24 cellular contexts compared by ENCODE assay signal in genomic region chr6:163716690-163717089, GRCh38.
DNase-seq lines count a peak whose midpoint lies in the region; ATAC-seq and FAIRE-seq lines count a peak whose summit lies in the region.
"Had no signal": no experiment of that assay in that cellular context is flagged by ENCODE, and none has a peak within 500 bp of the region (broad histone marks: within the 10 kb centered on the region; RNA-seq: fewer than 3 reads in every experiment).

No MANE protein-coding gene starts in this region.

- H3K9me3 ChIP-seq in BLaER1 (no peaks in the 10 kb centered on the region), small intestine (ENCODE audit: control insufficient read depth, low read depth) (no peaks in the 10 kb centered on the region)
- H3K9me3 ChIP-seq: BE2C, breast epithelium, sigmoid colon had no signal

- H4K20me1 ChIP-seq in BLaER1: no peaks in the 10 kb centered on the region

- H3K27ac ChIP-seq in BLaER1 (peak overlapping the region; percentile 69), small intestine (ENCODE audit: low read depth in 1 of 2, low read length in 1 of 2) (no peak overlapping the region)
- H3K27ac ChIP-seq: breast epithelium, parathyroid adenoma, sigmoid colon had no signal

- H3K36me3 ChIP-seq in BLaER1 (no peaks in the 10 kb centered on the region), small intestine (ENCODE audit: control insufficient read depth in 2 of 2, insufficient read depth in 2 of 2, low read length in 2 of 2) (no peaks in the 10 kb centered on the region)
- H3K36me3 ChIP-seq: BE2C, breast epithelium, sigmoid colon had no signal

- H3K4me2 ChIP-seq in BLaER1: peak overlapping the region; percentile 69

- WGBS in small intestine, 3 donors: 76 to 80% (median 80%) methylated on average over 6 of the region's 6 CpGs

- ATAC-seq in GM21529 (IDR thresholded peaks at IDR 0.05; ENCODE audit: unreplicated experiment): peak; percentile 32
- ATAC-seq: naive thymus-derived CD8-positive, alpha-beta T cell had no signal

- peak; percentile 71 for DNase-seq in NAMALWA (ENCODE audit: low spot score)
- peak; percentile 35 for DNase-seq in germinal center (ENCODE audit: low spot score)
- no peak for DNase-seq in small intestine
- DNase-seq in amygdala (lab: John Stamatoyannopoulos, UW): no peak
- DNase-seq in NCI-H2081 treated with DMSO at 0.1 percent for 48 hours (lab: John Stamatoyannopoulos, UW): no peak
- no peak for DNase-seq in stimulated activated CD4-positive, alpha-beta T cell treated with anti-CD3 and anti-CD28 coated beads, Interleukin-2, amount 100 ng/mL, for 48 hours
- DNase-seq: activated CD4-positive, alpha-beta T cell treated with anti-CD3 and anti-CD28 coated beads, Interleukin-2, amount 10 ng/mL, durations not matched to agents 7 days and 5 days; activated CD8-positive, alpha-beta memory T cell treated with anti-CD3 and anti-CD28 coated beads, Interleukin-2, amount 50 U/mL, for 48 hours; activated effector memory CD4-positive, alpha-beta T cell treated with Interleukin-2 at 50 U/mL for 16 hours; BE2C; cortex of kidney; hypothalamus; kidney; mammary epithelial cell; naive thymus-derived CD8-positive, alpha-beta T cell; NCI-H1436 treated with DMSO at 0.1 percent for 48 hours; stimulated activated CD4-positive, alpha-beta T cell treated with anti-CD3 and anti-CD28 coated beads, Interleukin-1b, Interleukin-23, amount 100 ng/mL, for 48 hours had no signal

- FAIRE-seq in small intestine (lab: Jason Lieb, UNC): no peak
- FAIRE-seq: D721Med, kidney, urothelium cell line had no signal

- H3K27me3 ChIP-seq in BLaER1 (no peaks in the 10 kb centered on the region), small intestine (ENCODE audit: control insufficient read depth in 2 of 2, insufficient read depth in 2 of 2, low read length in 2 of 2) (no peaks in the 10 kb centered on the region)
- H3K27me3 ChIP-seq: BE2C, breast epithelium, sigmoid colon had no signal

- H3K4me3 ChIP-seq in BLaER1 (no peak overlapping the region), small intestine (ENCODE audit: low read depth in 1 of 2, low read length in 2 of 2) (no peak overlapping the region)
- H3K4me3 ChIP-seq: breast epithelium, sigmoid colon had no signal

- H3K4me1 ChIP-seq in BLaER1 (peaks cover 70% of the 10 kb centered on the region), small intestine (ENCODE audit: control insufficient read depth in 2 of 2, insufficient read depth in 1 of 2, low read depth in 1 of 2, low read length in 1 of 2) (no peaks in the 10 kb centered on the region)
- H3K4me1 ChIP-seq: breast epithelium, parathyroid adenoma, sigmoid colon had no signal

- no peak overlapping the region for H3K9ac ChIP-seq in BLaER1
- H3K9ac ChIP-seq: parathyroid adenoma had no signal

Comparison
In these comparisons a context has a peak if more than half of its experiments do, and no peak if none do; other contexts are left out.
1. DNase-seq: peak in NAMALWA (single experiment) and germinal center (single experiment); none in small intestine (single experiment), amygdala (0 of 56), NCI-H2081 treated with DMSO at 0.1 percent for 48 hours (single experiment) and stimulated activated CD4-positive, alpha-beta T cell treated with anti-CD3 and anti-CD28 coated beads, Interleukin-2, amount 100 ng/mL, for 48 hours (0 of 2).